Comparison of ENCODE assay signal across 14 cellular contexts in genomic region chr13:106525865-106526264, GRCh38.
"Had no signal": no experiment of that assay in that cellular context is flagged by ENCODE, and none has a peak within 500 bp of the region (broad histone marks: within the 10 kb centered on the region; RNA-seq: fewer than 3 reads in every experiment).

No MANE protein-coding gene starts in this region.

- DNase-seq: activated CD4-positive, alpha-beta T cell treated with anti-CD3 and anti-CD28 coated beads for 48 hours; activated naive CD4-positive, alpha-beta T cell; aorta; effector memory CD4-positive, alpha-beta T cell; glutamatergic neuron; immature natural killer cell; mesendoderm; posterior cingulate gyrus; tibial artery had no signal

- H3K27ac Mint-ChIP-seq: activated T-helper 1 cell treated with anti-CD3 and anti-CD28 coated beads, Interleukin-12 subunit alpha, Interleukin-12 subunit beta, Interleukin-2, Interleukin-4 antibody, amounts not matched to agents 30 ng/mL and 10 ng/mL and 1 ng/mL, durations not matched to agents 14 hours and 24 hours and 36 hours; immature natural killer cell; T-helper 1 cell treated with Interleukin-12 subunit alpha and Interleukin-12 subunit beta and Interleukin-4 antibody, amounts not matched to agents 30 μg/mL and 1 μg/mL, for 36 hours had no signal

- H3K36me3 Mint-ChIP-seq: immature natural killer cell had no signal

- H3K4me3 Mint-ChIP-seq: activated T-helper 1 cell treated with anti-CD3 and anti-CD28 coated beads, Interleukin-12 subunit alpha, Interleukin-12 subunit beta, Interleukin-2, Interleukin-4 antibody, amounts not matched to agents 30 ng/mL and 10 ng/mL and 1 ng/mL, durations not matched to agents 14 hours and 24 hours and 36 hours; immature natural killer cell; T-helper 1 cell treated with Interleukin-12 subunit alpha and Interleukin-12 subunit beta and Interleukin-4 antibody, amounts not matched to agents 30 μg/mL and 1 μg/mL, for 36 hours had no signal

- H3K27me3 ChIP-seq: right atrium auricular region, tibial artery had no signal

- H3K4me3 ChIP-seq: coronary artery, right atrium auricular region, skin epidermis, tibial artery had no signal

- H3K4me1 Mint-ChIP-seq: immature natural killer cell had no signal

- H3K9me3 Mint-ChIP-seq: activated T-helper 1 cell treated with anti-CD3 and anti-CD28 coated beads, Interleukin-12 subunit alpha, Interleukin-12 subunit beta, Interleukin-2, Interleukin-4 antibody, amounts not matched to agents 30 ng/mL and 10 ng/mL and 1 ng/mL, durations not matched to agents 14 hours and 24 hours and 36 hours; immature natural killer cell; T-helper 1 cell treated with Interleukin-12 subunit alpha and Interleukin-12 subunit beta and Interleukin-4 antibody, amounts not matched to agents 30 μg/mL and 1 μg/mL, for 36 hours had no signal

- H3K36me3 ChIP-seq: right atrium auricular region, tibial artery had no signal

- H3K9me3 ChIP-seq: right atrium auricular region, tibial artery had no signal

- H3K27ac ChIP-seq: coronary artery, right atrium auricular region, tibial artery had no signal

- H3K4me1 ChIP-seq: right atrium auricular region had no signal
